In the genomic region with DNA sequence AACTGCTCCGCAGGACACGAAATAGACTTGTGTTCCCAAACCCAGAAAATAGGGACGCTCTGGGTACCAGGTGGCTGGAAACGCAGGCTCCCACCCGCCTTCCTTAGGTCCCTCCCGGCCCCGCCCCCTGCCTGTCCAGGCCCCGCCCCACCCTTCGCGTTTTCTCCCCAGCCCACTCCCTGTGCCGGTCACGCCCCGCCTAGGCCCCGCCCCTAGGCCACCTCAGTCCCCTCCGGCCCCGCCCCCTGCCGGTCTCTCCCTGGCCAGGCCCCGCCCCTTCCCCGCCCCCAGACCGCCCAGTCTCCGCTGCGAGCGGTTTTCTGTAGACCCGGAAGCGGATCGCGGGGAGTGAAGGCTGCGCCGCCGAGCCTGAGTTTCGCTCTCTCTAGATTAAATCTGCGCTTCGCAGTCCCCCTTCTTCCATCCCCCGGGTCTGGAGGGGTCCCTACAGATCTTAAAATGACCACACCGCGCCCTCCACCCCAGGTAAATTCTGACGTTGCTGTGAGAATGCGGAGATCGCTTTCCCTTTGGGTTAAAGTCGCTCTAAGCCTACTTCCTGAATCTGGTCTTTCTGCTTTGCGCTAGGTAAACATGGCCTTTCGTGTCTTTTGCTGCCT, we compare ENCODE assay signal across 8 cellular contexts. TPM values are rescaled to one million over a fixed set of nuclear protein-coding genes. Genes with fewer than 3 reads are reported as not detected.
A peak's percentile ranks its signal among the peaks of the same experiment; 100 is the strongest.
DNase-seq lines count a peak whose midpoint lies in the region; ATAC-seq and TF ChIP-seq lines count a peak whose summit lies in the region.

No MANE protein-coding gene starts in this region.

- peaks cover 37% of the 10 kb centered on the region for H3K36me3 Mint-ChIP-seq in endodermal cell (ENCODE audit: low read depth)

- peak overlapping the region in 1 of 2 experiments; percentile 81 for H3K18ac ChIP-seq in mesenchymal stem cell (ENCODE audit: low read depth in 1 of 2, low read length in 2 of 2)

- H3K27me3 ChIP-seq in endodermal cell (ENCODE audit: control insufficient read depth, insufficient read depth, low read length, poor library complexity, severe bottlenecking) (no peaks in the 10 kb centered on the region), mesenchymal stem cell (ENCODE audit: control insufficient read depth in 1 of 2, insufficient read depth in 1 of 2, low read length in 2 of 2) (no peaks in the 10 kb centered on the region)

- peaks cover 37% of the 10 kb centered on the region for H3K9me3 ChIP-seq in endodermal cell (ENCODE audit: control insufficient read depth, low read length)
- H3K9me3 ChIP-seq in mesenchymal stem cell (ENCODE audit: control insufficient read depth, low read length): peaks cover 36% of the 10 kb centered on the region

- H3K79me1 ChIP-seq in mesenchymal stem cell (replicated peaks; ENCODE audit: low read length, poor library complexity, severe bottlenecking): peaks cover 5% of the 10 kb centered on the region

- no peak overlapping the region for H2BK120ac ChIP-seq in mesenchymal stem cell (ENCODE audit: low read depth, low read length)

- peaks cover 15% of the 10 kb centered on the region for H3K27me3 Mint-ChIP-seq in endodermal cell (ENCODE audit: insufficient read depth)

- peak overlapping the region; percentile 64 for H3K4me2 ChIP-seq in mesenchymal stem cell (ENCODE audit: low read length, poor library complexity, severe bottlenecking)

- WGBS in endodermal cell (ENCODE audit: insufficient coverage in 1 of 2, insufficient read length in 1 of 2), 2 experiments: 8 to 27% methylated on average over 21 to 42 of the region's 42 CpGs
- 4% methylated on average over 38 of the region's 42 CpGs for WGBS in mesenchymal stem cell

- H4K8ac ChIP-seq in mesenchymal stem cell (ENCODE audit: low read length): peak overlapping the region; percentile 77

- H3K4ac ChIP-seq in mesenchymal stem cell (ENCODE audit: low read depth in 1 of 2, low read length in 2 of 2): no peak overlapping the region

- H3K27ac ChIP-seq in endodermal cell (ENCODE audit: low read depth, low read length) (no peak overlapping the region), mesenchymal stem cell (ENCODE audit: low read length, poor library complexity, severe bottlenecking) (peak overlapping the region; percentile 75)

- no peaks in the 10 kb centered on the region for H3K36me3 ChIP-seq in endodermal cell (ENCODE audit: control insufficient read depth, insufficient read depth, low read length)
- peaks cover 4 to 21% of the 10 kb centered on the region in 2 experiments for H3K36me3 ChIP-seq in mesenchymal stem cell (ENCODE audit: control insufficient read depth in 1 of 2, insufficient read depth in 2 of 2, low read depth in 1 of 2, low read length in 2 of 2)

- H3K27ac Mint-ChIP-seq in endodermal cell: peak overlapping the region; percentile 98

- TF ChIP-seq CTCF in AG10803 (conservative IDR thresholded peaks at IDR 0.05; ENCODE audit: low read length) (no peak), endodermal cell (conservative IDR thresholded peaks at IDR 0.05) (no peak)

- no peak overlapping the region for H2BK12ac ChIP-seq in mesenchymal stem cell (ENCODE audit: low read length in 2 of 2)

- H4K91ac ChIP-seq in mesenchymal stem cell (ENCODE audit: low read length): no peak overlapping the region

- H3K4me3 ChIP-seq in AG10803 (ENCODE audit: low read length) (peak overlapping the region; percentile 94), endodermal cell (ENCODE audit: low read length) (peak overlapping the region; percentile 91), mesenchymal stem cell (ENCODE audit: insufficient read depth in 1 of 2, low read depth in 1 of 2, low read length in 2 of 2) (peak overlapping the region; percentile 68 to 92)

- H3K4me3 Mint-ChIP-seq in endodermal cell: peak overlapping the region; percentile 98

- H3K9me3 Mint-ChIP-seq in endodermal cell: peaks cover 45% of the 10 kb centered on the region

- no peak overlapping the region for H3K14ac ChIP-seq in mesenchymal stem cell (ENCODE audit: low read length in 2 of 2)

- H2BK5ac ChIP-seq in mesenchymal stem cell (ENCODE audit: low read depth, low read length, poor library complexity, severe bottlenecking): no peak overlapping the region

- peaks cover 10% of the 10 kb centered on the region for H3K4me1 Mint-ChIP-seq in endodermal cell

- peak; percentile 88 for DNase-seq in AG10803 (ENCODE audit: low read depth)
- peak; percentile 37 for DNase-seq in NCI-H345 treated with DMSO at 0.1 percent for 48 hours (lab: John Stamatoyannopoulos, UW; ENCODE audit: unreplicated experiment)
- peak; percentile 88 for DNase-seq in activated CD8-positive, alpha-beta memory T cell treated with anti-CD3 and anti-CD28 coated beads, Interleukin-2, amount 50 U/mL, for 1 hour (ENCODE audit: extremely low read depth)
- DNase-seq in endodermal cell: peak; percentile 99
- peak; percentile 86 for DNase-seq in mesenchymal stem cell
- peak; percentile 93 to 98 (median 96) for DNase-seq in stimulated activated CD4-positive, alpha-beta T cell treated with anti-CD3 and anti-CD28 coated beads, TNF-alpha, amount 100 ng/mL, for 24 hours (ENCODE audit: low read depth in 3 of 3)

- no peak overlapping the region for H3K23ac ChIP-seq in mesenchymal stem cell (ENCODE audit: low read length in 2 of 2)

- H2BK15ac ChIP-seq in mesenchymal stem cell (ENCODE audit: low read depth, poor library complexity, severe bottlenecking): peak overlapping the region; percentile 41

- H3K9ac ChIP-seq in endodermal cell (ENCODE audit: extremely low read depth, low read length, poor library complexity, severe bottlenecking): peak overlapping the region; percentile 78
- H3K9ac ChIP-seq in mesenchymal stem cell (ENCODE audit: low read length): peak overlapping the region; percentile 93

- ATAC-seq in GM21825 (IDR thresholded peaks at IDR 0.05; ENCODE audit: unreplicated experiment) (peak; percentile 58), HG02981 (IDR thresholded peaks at IDR 0.05; ENCODE audit: unreplicated experiment) (no peak)

- H2AK5ac ChIP-seq in mesenchymal stem cell (ENCODE audit: low read length, severe bottlenecking): no peak overlapping the region

- H3K4me1 ChIP-seq in endodermal cell (ENCODE audit: control insufficient read depth, insufficient read depth, low read length) (no peaks in the 10 kb centered on the region), mesenchymal stem cell (ENCODE audit: control insufficient read depth, insufficient read depth, low read depth, low read length) (peaks cover 10% of the 10 kb centered on the region)

- no peak overlapping the region for H2AFZ ChIP-seq in mesenchymal stem cell (ENCODE audit: low read depth, low read length)

RNA-seq across cellular contexts. Expression of gene ZNF665, which starts 3.7 kb away (rescaled TPM):
- total RNA-seq in endodermal cell: 1 to 10 TPM; 7.6 to 8.6 TPM
- polyA plus RNA-seq in endodermal cell (2013, experiment 1 of 2): 5.8 TPM
- polyA plus RNA-seq in endodermal cell (2013, experiment 2 of 2): 4.8 TPM
- 1.8 TPM for polyA plus RNA-seq in mesenchymal stem cell (2013, experiment 1 of 2)
- 1.4 TPM for polyA plus RNA-seq in mesenchymal stem cell (2013, experiment 2 of 2)

RNA-seq across cellular contexts. Expression of gene ZNF347, which starts 38.0 kb away (rescaled TPM):
- total RNA-seq in endodermal cell: 10 to 100 TPM; 17.7 to 25.5 TPM
- 7.9 TPM for polyA plus RNA-seq in endodermal cell (2013, experiment 1 of 2)
- polyA plus RNA-seq in endodermal cell (2013, experiment 2 of 2): 7.3 TPM
- 3.1 TPM for polyA plus RNA-seq in mesenchymal stem cell (2013, experiment 1 of 2)
- polyA plus RNA-seq in mesenchymal stem cell (2013, experiment 2 of 2): 2.9 TPM

RNA-seq across cellular contexts. Expression of gene ZNF677, which starts 57.8 kb away (rescaled TPM):
- 10 to 100 TPM; 35.6 to 56.5 TPM for total RNA-seq in endodermal cell
- polyA plus RNA-seq in endodermal cell (2013, experiment 1 of 2): 23.6 TPM
- polyA plus RNA-seq in endodermal cell (2013, experiment 2 of 2): 26.0 TPM
- 17.8 TPM for polyA plus RNA-seq in mesenchymal stem cell (2013, experiment 1 of 2)
- polyA plus RNA-seq in mesenchymal stem cell (2013, experiment 2 of 2): 18.2 TPM

Comparison
In these comparisons a context has a peak if more than half of its experiments do, and no peak if none do; other contexts are left out.
1. DNase-seq: peak in every context shown above with its lines; median percentile 99 in endodermal cell; 96 in stimulated activated CD4-positive, alpha-beta T cell treated with anti-CD3 and anti-CD28 coated beads, TNF-alpha, amount 100 ng/mL, for 24 hours; 88 in AG10803; 88 in activated CD8-positive, alpha-beta memory T cell treated with anti-CD3 and anti-CD28 coated beads, Interleukin-2, amount 50 U/mL, for 1 hour; 86 in mesenchymal stem cell; 37 in NCI-H345 treated with DMSO at 0.1 percent for 48 hours.